Comparison of ENCODE assay signal across 9 cellular contexts in the genomic region with DNA sequence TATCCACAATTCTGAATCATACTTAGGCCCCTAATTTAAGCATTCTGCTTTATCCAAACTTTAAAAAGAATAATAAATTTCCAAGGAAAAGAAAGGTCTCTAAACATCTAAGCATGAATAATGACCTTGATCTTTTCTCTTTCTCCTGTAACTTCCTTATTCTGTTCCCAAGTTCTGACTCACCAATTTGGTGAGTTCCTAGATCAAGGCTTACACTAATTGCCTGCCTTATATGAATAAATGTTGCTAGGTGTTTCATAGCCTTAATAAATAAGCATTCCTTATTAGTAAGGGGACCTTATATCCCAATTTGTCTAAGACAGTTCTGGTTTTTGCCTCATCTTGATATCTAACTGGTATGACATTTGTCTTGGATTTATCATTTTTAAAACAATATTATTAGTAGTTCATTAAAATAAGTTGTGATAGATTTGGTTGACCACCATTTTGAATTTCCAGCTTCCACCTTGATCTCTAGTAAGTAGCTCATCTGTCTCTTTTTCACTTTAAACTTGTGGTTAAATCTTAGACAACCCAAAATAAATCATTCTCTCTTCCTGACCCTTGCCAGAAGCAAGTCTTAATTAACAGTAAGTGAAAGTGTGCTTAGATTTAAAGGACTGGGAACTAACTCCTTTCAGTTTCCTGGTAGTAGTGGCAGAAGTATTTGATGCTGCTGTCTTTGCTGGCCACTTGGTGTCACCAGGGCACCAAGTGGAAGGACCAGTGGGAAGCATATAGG.
A peak's percentile ranks its signal among the peaks of the same experiment; 100 is the strongest.
DNase-seq lines count a peak whose midpoint lies in the region; ATAC-seq and TF ChIP-seq lines count a peak whose summit lies in the region.
"Had no signal": no experiment of that assay in that cellular context is flagged by ENCODE, and none has a peak within 500 bp of the region (broad histone marks: within the 10 kb centered on the region; RNA-seq: fewer than 3 reads in every experiment).

No MANE protein-coding gene starts in this region.

- peak overlapping the region in 1 of 2 donors; percentile 53 for H3K27ac ChIP-seq in lung (ENCODE audit: low read depth in 1 of 2, low read length in 1 of 2)
- H3K27ac ChIP-seq in effector memory CD4-positive, alpha-beta T cell (ENCODE audit: insufficient read depth, low read length, poor library complexity, severe bottlenecking) = no peak overlapping the region

- H3K36me3 ChIP-seq in BJ (ENCODE audit: control insufficient read depth, insufficient read depth, low read length) = no peaks in the 10 kb centered on the region
- H3K36me3 ChIP-seq in lung (ENCODE audit: control insufficient read depth in 2 of 2, insufficient read depth in 2 of 2, low read length in 2 of 2) = no peaks in the 10 kb centered on the region
- no peaks in the 10 kb centered on the region for H3K36me3 ChIP-seq in effector memory CD4-positive, alpha-beta T cell (ENCODE audit: control insufficient read depth, insufficient read depth, low read length)

- peaks cover 0 to 19% of the 10 kb centered on the region in 2 donors for H3K4me1 ChIP-seq in lung (ENCODE audit: control insufficient read depth in 2 of 2, insufficient read depth in 2 of 2, low read length in 2 of 2)
- H3K4me1 ChIP-seq in effector memory CD4-positive, alpha-beta T cell (ENCODE audit: control insufficient read depth, insufficient read depth, low read length, poor library complexity, severe bottlenecking) = no peaks in the 10 kb centered on the region

- ATAC-seq in HG02973 (IDR thresholded peaks at IDR 0.05; ENCODE audit: unreplicated experiment) (peak; percentile 48), lung (ENCODE audit: insufficient read depth, low FRiP score) (no peak)
- no peak for ATAC-seq in stimulated activated memory B cell treated with anti-CD40 and anti-IgM and Interleukin-4, amounts not matched to agents 10 μg/mL and 1 μg/mL and 100 μg/mL, for 72 hours

- H3K4me3 Mint-ChIP-seq in brain = peak overlapping the region in 2 of 5 experiments; percentile 4 to 19
- no peak overlapping the region for H3K4me3 Mint-ChIP-seq in stimulated activated memory B cell treated with anti-CD40 and anti-IgM and Interleukin-4, amounts not matched to agents 10 μg/mL and 1 μg/mL and 100 μg/mL, for 72 hours

- H3K27me3 ChIP-seq in BJ (ENCODE audit: control insufficient read depth, insufficient read depth, low read length) (no peaks in the 10 kb centered on the region), lung (ENCODE audit: control insufficient read depth, insufficient read depth) (no peaks in the 10 kb centered on the region)
- H3K27me3 ChIP-seq in effector memory CD4-positive, alpha-beta T cell (replicated peaks; ENCODE audit: control insufficient read depth, insufficient read depth, low read length, poor library complexity, severe bottlenecking) = no peaks in the 10 kb centered on the region

- CTCF ChIA-PET in BJ (lab: Yijun Ruan, JAX) = interaction anchor here (0.7 to 1.4 kb wide), 6 partner anchors 12 to 202 kb away, joined by 3 to 4 read pairs (median 4); a partner anchor contains a TSS

- H3K9me3 Mint-ChIP-seq in brain = no peaks in the 10 kb centered on the region
- H3K9me3 Mint-ChIP-seq in stimulated activated memory B cell treated with anti-CD40 and anti-IgM and Interleukin-4, amounts not matched to agents 10 μg/mL and 1 μg/mL and 100 μg/mL, for 72 hours = no peaks in the 10 kb centered on the region

- DNase-seq in BJ (ENCODE audit: low read depth) (no peak), lung (ENCODE audit: low spot score) (no peak), posterior vena cava (ENCODE audit: low spot score) (no peak), NCI-H187 (lab: John Stamatoyannopoulos, UW) (no peak)
- DNase-seq in effector memory CD4-positive, alpha-beta T cell = no peak
- DNase-seq: activated CD8-positive, alpha-beta memory T cell treated with anti-CD3 and anti-CD28 coated beads, Interleukin-2, amount 50 U/mL, for 48 hours had no signal

- no peaks in the 10 kb centered on the region for H3K27me3 Mint-ChIP-seq in brain
- H3K27me3 Mint-ChIP-seq in stimulated activated memory B cell treated with anti-CD40 and anti-IgM and Interleukin-4, amounts not matched to agents 10 μg/mL and 1 μg/mL and 100 μg/mL, for 72 hours = no peaks in the 10 kb centered on the region

- no peaks in the 10 kb centered on the region for H3K36me3 Mint-ChIP-seq in brain
- H3K36me3 Mint-ChIP-seq in stimulated activated memory B cell treated with anti-CD40 and anti-IgM and Interleukin-4, amounts not matched to agents 10 μg/mL and 1 μg/mL and 100 μg/mL, for 72 hours = peaks cover 14% of the 10 kb centered on the region

- H3K27ac Mint-ChIP-seq in brain = peak overlapping the region in 3 of 5 experiments; percentile 39 to 90 (median 52)
- H3K27ac Mint-ChIP-seq in stimulated activated memory B cell treated with anti-CD40 and anti-IgM and Interleukin-4, amounts not matched to agents 10 μg/mL and 1 μg/mL and 100 μg/mL, for 72 hours = no peak overlapping the region

- H3K4me1 Mint-ChIP-seq in brain = peaks cover 28% of the 10 kb centered on the region
- H3K4me1 Mint-ChIP-seq in stimulated activated memory B cell treated with anti-CD40 and anti-IgM and Interleukin-4, amounts not matched to agents 10 μg/mL and 1 μg/mL and 100 μg/mL, for 72 hours = peaks cover 16% of the 10 kb centered on the region

- TF ChIP-seq CTCF in BJ (IDR thresholded peaks at IDR 0.05; ENCODE audit: insufficient read depth, low read depth, low read length) (peak; percentile 37), brain (conservative IDR thresholded peaks at IDR 0.05) (peak in 1 of 2 experiments; percentile 28), lung (IDR thresholded peaks at IDR 0.05; ENCODE audit: control extremely low read depth, extremely low read depth) (peak; percentile 36)

- intact Hi-C loops in posterior vena cava (cut with DNase I) = no loop called here

- POLR2A ChIA-PET in BJ (lab: Charles Lee) = no interaction called here

- no peak overlapping the region for H3K4me3 ChIP-seq in BJ (ENCODE audit: low read depth, low read length)
- no peak overlapping the region for H3K4me3 ChIP-seq in lung
- no peak overlapping the region for H3K4me3 ChIP-seq in effector memory CD4-positive, alpha-beta T cell (ENCODE audit: insufficient read depth, low read depth, low read length, poor library complexity, severe bottlenecking)

- no peaks in the 10 kb centered on the region for H3K9me3 ChIP-seq in lung (ENCODE audit: control insufficient read depth in 2 of 2, insufficient read depth in 1 of 2, low read length in 1 of 2)
- H3K9me3 ChIP-seq in effector memory CD4-positive, alpha-beta T cell (ENCODE audit: control insufficient read depth, low read length) = no peaks in the 10 kb centered on the region
